12 cellular contexts compared by ENCODE assay signal in the genomic region with DNA sequence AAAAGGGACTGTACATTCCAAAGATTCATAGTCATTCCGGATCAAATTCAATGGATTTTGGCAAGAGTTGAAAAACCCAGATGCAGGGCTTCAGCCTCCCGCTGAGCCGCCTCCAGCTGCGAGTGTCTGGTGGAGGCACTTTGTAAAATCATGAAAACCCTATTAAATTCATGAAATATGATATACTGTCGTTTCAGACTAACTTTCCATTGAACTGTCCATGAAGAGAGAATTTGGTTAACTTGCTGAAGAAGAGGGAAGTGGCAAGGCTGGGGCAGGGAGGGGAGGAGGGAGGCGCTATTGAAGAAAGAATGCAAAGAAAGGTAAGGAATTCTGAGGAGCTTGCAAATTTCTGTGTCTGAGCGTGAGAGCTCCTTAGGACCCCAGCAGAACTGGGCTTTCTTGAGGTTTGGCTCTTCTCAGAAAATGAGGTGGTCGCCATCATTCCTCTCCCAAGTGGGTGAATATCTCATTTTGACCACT. TPM values are rescaled to one million over a fixed set of nuclear protein-coding genes. Genes with fewer than 3 reads are reported as not detected.
DNase-seq lines count a peak whose midpoint lies in the region; ATAC-seq and TF ChIP-seq lines count a peak whose summit lies in the region.
"Had no signal": no experiment of that assay in that cellular context is flagged by ENCODE, and none has a peak within 500 bp of the region (broad histone marks: within the 10 kb centered on the region; RNA-seq: fewer than 3 reads in every experiment).

No MANE protein-coding gene starts in this region.

- H4K91ac ChIP-seq in mesenchymal stem cell (ENCODE audit: low read length): no peak overlapping the region

- H3K4ac ChIP-seq in mesenchymal stem cell (ENCODE audit: low read depth in 1 of 2, low read length in 2 of 2): no peak overlapping the region

- H2BK12ac ChIP-seq in mesenchymal stem cell (ENCODE audit: low read length in 2 of 2): no peak overlapping the region

- ATAC-seq in Right ventricle myocardium superior (ENCODE audit: poor library complexity) (peak; percentile 54), GM21423 (IDR thresholded peaks at IDR 0.05; ENCODE audit: unreplicated experiment) (no peak)
- ATAC-seq: left lobe of liver had no signal

- no peak overlapping the region for H4K8ac ChIP-seq in mesenchymal stem cell (ENCODE audit: low read length)

- intact Hi-C loops in Right ventricle myocardium superior (cut with DNase I) (no loop called here), PC-9 (cut with micrococcal nuclease; ENCODE audit: unreplicated experiment) (no loop called here)

- no peaks in the 10 kb centered on the region for H3K79me1 ChIP-seq in mesenchymal stem cell (replicated peaks; ENCODE audit: low read length, poor library complexity, severe bottlenecking)

- H3K36me3 ChIP-seq in right atrium auricular region (no peaks in the 10 kb centered on the region), mesenchymal stem cell (ENCODE audit: control insufficient read depth in 1 of 2, insufficient read depth in 2 of 2, low read depth in 1 of 2, low read length in 2 of 2) (no peaks in the 10 kb centered on the region), PC-9 (ENCODE audit: low read depth) (no peaks in the 10 kb centered on the region)

- H3K4me1 ChIP-seq in right atrium auricular region (peaks cover 0 to 29% of the 10 kb centered on the region in 2 donors), mesenchymal stem cell (ENCODE audit: control insufficient read depth, insufficient read depth, low read depth, low read length) (peaks cover 11% of the 10 kb centered on the region), PC-9 (replicated peaks; ENCODE audit: insufficient read depth) (no peaks in the 10 kb centered on the region)

- H3K14ac ChIP-seq in mesenchymal stem cell (ENCODE audit: low read length in 2 of 2): no peak overlapping the region

- H3K4me2 ChIP-seq in mesenchymal stem cell (ENCODE audit: low read length, poor library complexity, severe bottlenecking): peak overlapping the region; percentile 8
- no peak overlapping the region for H3K4me2 ChIP-seq in PC-9

- no TSS peak for BruUV-seq in PC-9 (replicated peaks; lab: Mats Ljungman, UMichigan)

- no peaks in the 10 kb centered on the region for H3K79me2 ChIP-seq in PC-9 (ENCODE audit: low read depth)

- H2AFZ ChIP-seq in mesenchymal stem cell (ENCODE audit: low read depth, low read length) (no peak overlapping the region), PC-9 (no peak overlapping the region)

- H3K18ac ChIP-seq in mesenchymal stem cell (ENCODE audit: low read depth in 1 of 2, low read length in 2 of 2): no peak overlapping the region

- POLR2A ChIA-PET in PC-9 (lab: Charles Lee; ENCODE audit: unreplicated experiment): no interaction called here

- no peaks in the 10 kb centered on the region for H3F3A ChIP-seq in PC-9 (ENCODE audit: insufficient read depth, low read depth)

- peak; percentile 53 for DNase-seq in Right ventricle myocardium superior
- no peak for DNase-seq in right atrium auricular region (ENCODE audit: low spot score)
- peak; percentile 94 for DNase-seq in choroid plexus epithelial cell (ENCODE audit: low read depth)
- DNase-seq in mesenchymal stem cell: no peak
- DNase-seq in SKM-1 treated with dmso at 0.1 percent for 144 hours (lab: John Stamatoyannopoulos, UW; ENCODE audit: unreplicated experiment): no peak
- no peak for DNase-seq in PC-9
- no peak for DNase-seq in stimulated activated CD4-positive, alpha-beta T cell treated with anti-CD3 and anti-CD28 coated beads, Interleukin-4, amount 100 ng/mL, for 4 hours
- DNase-seq: activated CD4-positive, alpha-beta T cell treated with anti-CD3 and anti-CD28 coated beads, Interleukin-2, amount 50 U/mL, for 48 hours; cortex of kidney; stimulated activated CD4-positive, alpha-beta T cell treated with anti-CD3 and anti-CD28 coated beads, Interleukin-4, amount 100 ng/mL, for 1 hour had no signal

- H2BK120ac ChIP-seq in mesenchymal stem cell (ENCODE audit: low read depth, low read length): no peak overlapping the region

- WGBS in mesenchymal stem cell: 38% methylated on average over 5 of the region's 8 CpGs

- no peak overlapping the region for H2BK15ac ChIP-seq in mesenchymal stem cell (ENCODE audit: low read depth, poor library complexity, severe bottlenecking)

- CTCF ChIA-PET in PC-9 (lab: Charles Lee): no interaction called here

- H3K9ac ChIP-seq in mesenchymal stem cell (ENCODE audit: low read length): peak overlapping the region; percentile 85

- H4K20me1 ChIP-seq in PC-9 (ENCODE audit: insufficient read depth): no peaks in the 10 kb centered on the region

- H3K27ac ChIP-seq in right atrium auricular region: peak overlapping the region in 1 of 2 donors; percentile 57
- H3K27ac ChIP-seq in mesenchymal stem cell (ENCODE audit: low read length, poor library complexity, severe bottlenecking): peak overlapping the region; percentile 97
- no peak overlapping the region for H3K27ac ChIP-seq in PC-9

- H3K9me3 ChIP-seq in right atrium auricular region: no peaks in the 10 kb centered on the region
- no peaks in the 10 kb centered on the region for H3K9me3 ChIP-seq in mesenchymal stem cell (ENCODE audit: control insufficient read depth, low read length)
- no peaks in the 10 kb centered on the region for H3K9me3 ChIP-seq in PC-9 (ENCODE audit: insufficient read depth, low read depth)

- H3K9me2 ChIP-seq in PC-9 (ENCODE audit: insufficient read depth): no peaks in the 10 kb centered on the region

- no peak overlapping the region for H3K23ac ChIP-seq in mesenchymal stem cell (ENCODE audit: low read length in 2 of 2)

- TF ChIP-seq CTCF in right atrium auricular region (IDR thresholded peaks at IDR 0.05) (no peak), choroid plexus epithelial cell (conservative IDR thresholded peaks at IDR 0.05; ENCODE audit: low read depth, low read length) (no peak), PC-9 (conservative IDR thresholded peaks at IDR 0.05) (no peak)

- H3K4me3 ChIP-seq in right atrium auricular region: no peak overlapping the region
- H3K4me3 ChIP-seq in choroid plexus epithelial cell (ENCODE audit: low read depth, low read length): no peak overlapping the region
- peak overlapping the region in 1 of 2 experiments; percentile 70 for H3K4me3 ChIP-seq in mesenchymal stem cell (ENCODE audit: insufficient read depth in 1 of 2, low read depth in 1 of 2, low read length in 2 of 2)
- no peak overlapping the region for H3K4me3 ChIP-seq in PC-9

- H2BK5ac ChIP-seq in mesenchymal stem cell (ENCODE audit: low read depth, low read length, poor library complexity, severe bottlenecking): peak overlapping the region; percentile 92

- H3K27me3 ChIP-seq in right atrium auricular region (no peaks in the 10 kb centered on the region), mesenchymal stem cell (ENCODE audit: control insufficient read depth in 1 of 2, insufficient read depth in 1 of 2, low read length in 2 of 2) (no peaks in the 10 kb centered on the region), PC-9 (ENCODE audit: insufficient read depth, low read depth) (peaks cover 8% of the 10 kb centered on the region)

- H2AK5ac ChIP-seq in mesenchymal stem cell (ENCODE audit: low read length, severe bottlenecking): peak overlapping the region; percentile 71

RNA-seq across cellular contexts. Expression of a gene that starts 25.7 kb away (rescaled TPM):
- total RNA-seq in Right ventricle myocardium superior: not detected
- total RNA-seq in right atrium auricular region: under 1 TPM in 1 of 2 donors, not detected in 1; 0.12 TPM
- polyA plus RNA-seq in mesenchymal stem cell (2013, experiment 1 of 2): not detected
- not detected for polyA plus RNA-seq in mesenchymal stem cell (2013, experiment 2 of 2)
- total RNA-seq in PC-9 (2021): not detected in 2 replicates
- total RNA-seq: left lobe of liver had no signal

Comparison
In these comparisons a context has a peak if more than half of its experiments do, and no peak if none do; other contexts are left out.
1. DNase-seq: peak in Right ventricle myocardium superior (single experiment) and choroid plexus epithelial cell (single experiment); none in right atrium auricular region (single experiment), mesenchymal stem cell (single experiment), SKM-1 treated with dmso at 0.1 percent for 144 hours (single experiment), PC-9 (0 of 2) and stimulated activated CD4-positive, alpha-beta T cell treated with anti-CD3 and anti-CD28 coated beads, Interleukin-4, amount 100 ng/mL, for 4 hours (0 of 2).